Comparison of ENCODE assay signal across 15 cellular contexts in genomic region chr4:175421506-175421905, GRCh38.
A peak's percentile ranks its signal among the peaks of the same experiment; 100 is the strongest.
DNase-seq lines count a peak whose midpoint lies in the region; ATAC-seq and TF ChIP-seq lines count a peak whose summit lies in the region.
"Had no signal": no experiment of that assay in that cellular context is flagged by ENCODE, and none has a peak within 500 bp of the region (broad histone marks: within the 10 kb centered on the region; RNA-seq: fewer than 3 reads in every experiment).

No MANE protein-coding gene starts in this region.

- TF ChIP-seq RAD21 in SK-N-SH (IDR thresholded peaks at IDR 0.05; ENCODE audit: low read length): no peak

- H2AFZ ChIP-seq in SK-N-SH (ENCODE audit: low read depth): no peak overlapping the region

- H3K9me2 ChIP-seq in SK-N-SH: no peaks in the 10 kb centered on the region

- H3K4me3 ChIP-seq in SK-N-SH (ENCODE audit: low read depth in 2 of 2, low read length in 1 of 2) (no peak overlapping the region), RWPE2 (ENCODE audit: severe bottlenecking) (no peak overlapping the region), fibroblast of the aortic adventitia (ENCODE audit: low read depth, low read length) (no peak overlapping the region)
- H3K4me3 ChIP-seq: sigmoid colon had no signal

- CTCF ChIA-PET in SK-N-SH (lab: Yijun Ruan, JAX): no interaction called here

- H3K79me2 ChIP-seq in SK-N-SH (ENCODE audit: insufficient read depth): no peaks in the 10 kb centered on the region

- peaks cover 23% of the 10 kb centered on the region for H3F3A ChIP-seq in SK-N-SH (replicated peaks; ENCODE audit: insufficient read depth)

- TF ChIP-seq CTCF in SK-N-SH (IDR thresholded peaks at IDR 0.05) (no peak), RWPE2 (IDR thresholded peaks at IDR 0.05; ENCODE audit: poor library complexity, severe bottlenecking) (no peak), fibroblast of the aortic adventitia (IDR thresholded peaks at IDR 0.05; ENCODE audit: insufficient read depth, low read length) (peak; percentile 21)

- H3K9ac ChIP-seq in SK-N-SH: no peak overlapping the region

- POLR2A ChIA-PET in SK-N-SH (lab: Yijun Ruan, JAX): no interaction called here

- WGBS in SK-N-SH (ENCODE audit: low lambda C conversion rate): 18% methylated on average over 3 of the region's 3 CpGs

- peaks cover 7% of the 10 kb centered on the region for H3K9me3 ChIP-seq in SK-N-SH
- H3K9me3 ChIP-seq in RWPE2 (ENCODE audit: severe bottlenecking): peaks cover 2% of the 10 kb centered on the region

- H4K20me1 ChIP-seq in SK-N-SH (ENCODE audit: insufficient read depth): no peaks in the 10 kb centered on the region

- H3K27me3 ChIP-seq in SK-N-SH (ENCODE audit: insufficient read depth): no peaks in the 10 kb centered on the region
- no peaks in the 10 kb centered on the region for H3K27me3 ChIP-seq in RWPE2 (ENCODE audit: insufficient read depth, poor library complexity, severe bottlenecking)
- H3K27me3 ChIP-seq: sigmoid colon had no signal

- H3K36me3 ChIP-seq in SK-N-SH (replicated peaks in 1 of 2; ENCODE audit: control insufficient read depth in 1 of 2, insufficient read depth in 2 of 2, low read length in 1 of 2): no peaks in the 10 kb centered on the region
- no peaks in the 10 kb centered on the region for H3K36me3 ChIP-seq in RWPE2 (ENCODE audit: low read depth)
- H3K36me3 ChIP-seq: sigmoid colon had no signal

- DNase-seq in SK-N-SH (no peak), RWPE2 (ENCODE audit: low spot score) (no peak), fibroblast of the aortic adventitia (ENCODE audit: low read depth) (peak; percentile 53), NCI-H748 (lab: John Stamatoyannopoulos, UW; ENCODE audit: unreplicated experiment) (no peak), left colon (no peak), NCI-H1694 treated with DMSO at 0.1 percent for 48 hours (lab: John Stamatoyannopoulos, UW) (no peak), DMS79 treated with DMSO at 0.1 percent for 48 hours (lab: John Stamatoyannopoulos, UW) (no peak)
- DNase-seq: 8988T; activated B cell treated with CpG ODN at 0.5 μM for 24 hours; activated CD8-positive, alpha-beta memory T cell treated with anti-CD3 and anti-CD28 coated beads, Interleukin-2, amount 50 U/mL, for 48 hours; activated naive CD4-positive, alpha-beta T cell treated with anti-CD3 and anti-CD28 coated beads for 36 hours; NCI-H2171 treated with DMSO at 0.1 percent for 48 hours; sigmoid colon had no signal

- H3K4me1 ChIP-seq in SK-N-SH (ENCODE audit: control insufficient read depth in 1 of 2, insufficient read depth in 2 of 2, low read depth in 1 of 2, low read length in 1 of 2) (peaks cover 0 to 18% of the 10 kb centered on the region in 2 experiments; a peak in 2 of 4 replicates), RWPE2 (ENCODE audit: insufficient read depth, poor library complexity, severe bottlenecking) (peaks cover 33% of the 10 kb centered on the region)
- H3K4me1 ChIP-seq: sigmoid colon had no signal

- TF ChIP-seq EP300 in SK-N-SH (IDR thresholded peaks at IDR 0.05; ENCODE audit: borderline replicate concordance in 1 of 2, low read depth in 1 of 2, low read length in 1 of 2): no peak

- no peak overlapping the region for H3K4me2 ChIP-seq in SK-N-SH

- intact Hi-C loops in left colon (cut with DNase I, micrococcal nuclease): no loop called here

- H3K27ac ChIP-seq in SK-N-SH (ENCODE audit: low read depth in 2 of 2, low read length in 1 of 2) (peak overlapping the region in 1 of 2 experiments; percentile 96; a peak in 2 of 4 replicates), RWPE2 (ENCODE audit: poor library complexity, severe bottlenecking) (peak overlapping the region; percentile 87)
- H3K27ac ChIP-seq: sigmoid colon had no signal

- ATAC-seq in SK-N-SH treated with all-trans-retinoic acid at 6 μM for 48 hours: no peak
- peak; percentile 55 for ATAC-seq in RWPE2 (ENCODE audit: low read depth)
- ATAC-seq in left colon: no peak
- ATAC-seq: esophagus mucosa had no signal

TF ChIP-seq in SK-N-SH, 30 proteins besides CTCF, POLR2A, EP300 and RAD21:
- TF ChIP-seq FOSL2 (IDR thresholded peaks at IDR 0.05; ENCODE audit: borderline replicate concordance, low read depth): peak; percentile 13; the same call in 1 of the 2 replicates
- no peak for TF ChIP-seq POLR2AphosphoS5 (IDR thresholded peaks at IDR 0.05; ENCODE audit: low read depth, low read length)
- TF ChIP-seq ZBTB33 (IDR thresholded peaks at IDR 0.05; ENCODE audit: borderline replicate concordance, low read depth): no peak

TF ChIP-seq in SK-N-SH treated with all-trans-retinoic acid at 6 μM for 48 hours, 23 proteins besides CTCF, POLR2A, EP300 and RAD21:
- no peak for TF ChIP-seq ZNF565 (CRISPR knock-in tag; conservative IDR thresholded peaks at IDR 0.05; ENCODE audit: low read depth)
- no peak for TF ChIP-seq CREB5 (CRISPR knock-in tag; IDR thresholded peaks at IDR 0.05; ENCODE audit: low read depth)
- TF ChIP-seq BACH2 (CRISPR knock-in tag; IDR thresholded peaks at IDR 0.05; ENCODE audit: borderline replicate concordance): no peak
- no peak for TF ChIP-seq TCF4 (CRISPR knock-in tag; IDR thresholded peaks at IDR 0.05; ENCODE audit: borderline replicate concordance)
- no peak for TF ChIP-seq ISL1 (CRISPR knock-in tag; IDR thresholded peaks at IDR 0.05)
- TF ChIP-seq PPARA (CRISPR knock-in tag; IDR thresholded peaks at IDR 0.05; ENCODE audit: borderline replicate concordance): no peak
- TF ChIP-seq GLIS3 (CRISPR knock-in tag; IDR thresholded peaks at IDR 0.05): no peak
- no peak for TF ChIP-seq CSDC2 (CRISPR knock-in tag; IDR thresholded peaks at IDR 0.05)
- TF ChIP-seq CSRNP3 (CRISPR knock-in tag; IDR thresholded peaks at IDR 0.05): no peak
- no peak for TF ChIP-seq ZNF8 (CRISPR knock-in tag; IDR thresholded peaks at IDR 0.05)
- no peak for TF ChIP-seq ZFP30 (CRISPR knock-in tag; IDR thresholded peaks at IDR 0.05)
